ENCODE assay signal across 24 cellular contexts in genomic region chr17:53134546-53134945, GRCh38.
"Had no signal": no experiment of that assay in that cellular context is flagged by ENCODE, and none has a peak within 500 bp of the region (broad histone marks: within the 10 kb centered on the region; RNA-seq: fewer than 3 reads in every experiment).

No MANE protein-coding gene starts in this region.

- H3K4me1 ChIP-seq: ascending aorta had no signal

- H3K27ac ChIP-seq: ascending aorta, body of pancreas, SK-N-MC, VCaP had no signal

- DNase-seq: activated CD4-positive, alpha-beta memory T cell treated with anti-CD3 and anti-CD28 coated beads for 36 hours; activated CD4-positive, alpha-beta T cell treated with anti-CD3 and anti-CD28 coated beads, Interleukin-2, amount 10 ng/mL, durations not matched to agents 7 days and 5 days; activated CD4-positive, CD25-positive, alpha-beta regulatory T cell; activated CD8-positive, alpha-beta memory T cell treated with anti-CD3 and anti-CD28 coated beads for 24 hours; activated effector memory CD4-positive, alpha-beta T cell treated with anti-CD3 and anti-CD28 coated beads, Interleukin-2, amount 50 U/mL, for 16 hours; activated naive CD4-positive, alpha-beta T cell treated with Interleukin-2 at 50 U/mL for 16 hours; activated naive CD8-positive, alpha-beta T cell treated with anti-CD3 and anti-CD28 coated beads, Interleukin-2, amount 50 U/mL, for 24 hours; activated T-cell treated with anti-CD3 and anti-CD28 coated beads, Interleukin-2, amount 50 U/mL, for 4 hours; amniotic stem cell; body of pancreas; central memory CD4-positive, alpha-beta T cell; Karpas-422; NCI-H1930; NCI-H2171; NCI-H2227 treated with DMSO at 0.1 percent for 48 hours; NCI-H446 treated with DMSO at 0.1 percent for 48 hours; NCI-H524 treated with DMSO at 0.1 percent for 48 hours; NCI-H82; PC-3; T-helper 1 cell had no signal

- H3K9me3 ChIP-seq: ascending aorta, body of pancreas had no signal

- ATAC-seq: activated naive CD4-positive, alpha-beta T cell treated with anti-CD3 and anti-CD28 coated beads, Interleukin-2, amount 50 U/mL, for 72 hours; activated naive CD8-positive, alpha-beta T cell treated with anti-CD3 and anti-CD28 coated beads, Interleukin-2, amount 50 U/mL, for 24 hours; activated T-cell treated with anti-CD3 and anti-CD28 coated beads, Interleukin-2, amount 50 U/mL, for 4 hours; body of pancreas; PC-3 had no signal

- H3K27me3 ChIP-seq: ascending aorta, body of pancreas had no signal

- H3K4me3 ChIP-seq: ascending aorta, body of pancreas, SK-N-MC had no signal

- H3K36me3 ChIP-seq: ascending aorta had no signal
